ENCODE assay signal across 8 cellular contexts in genomic region chr15:40511472-40512133, GRCh38. TPM values are rescaled to one million over a fixed set of nuclear protein-coding genes. Genes with fewer than 3 reads are reported as not detected.
DNase-seq lines count a peak whose midpoint lies in the region; ATAC-seq, FAIRE-seq and TF ChIP-seq lines count a peak whose summit lies in the region.

No MANE protein-coding gene starts in this region.

- no peaks in the 10 kb centered on the region for H3K36me3 Mint-ChIP-seq in activated CD8-positive, alpha-beta T cell treated with anti-CD3 and anti-CD28 coated beads for 36 hours (ENCODE audit: low read depth)
- H3K36me3 Mint-ChIP-seq in naive B cell: no peaks in the 10 kb centered on the region

- 19% methylated on average over 11 of the region's 61 CpGs for WGBS in A549 (ENCODE audit: missing lambda C conversion rate)

- no peak for FAIRE-seq in A549 (lab: Jason Lieb, UNC)

- H3K4me3 ChIP-seq in A549 (peak overlapping the region; percentile 36), GM12875 (ENCODE audit: low read depth, low read length) (peak overlapping the region; percentile 46), fibroblast of mammary gland (ENCODE audit: control insufficient read depth, low read depth, low read length) (peak overlapping the region; percentile 47)

- POLR2A ChIA-PET in A549 (lab: Yijun Ruan, JAX): no interaction called here
- POLR2A ChIA-PET in activated CD8-positive, alpha-beta T cell treated with anti-CD3 and anti-CD28 coated beads for 36 hours (lab: Charles Lee): no interaction called here

- H3K4me1 ChIP-seq in A549: peaks cover 5% of the 10 kb centered on the region; the same call in 2 of the 3 replicates

- no peak overlapping the region for H3K27ac Mint-ChIP-seq in activated CD8-positive, alpha-beta T cell treated with anti-CD3 and anti-CD28 coated beads for 36 hours
- peak overlapping the region in 5 of 6 donors; percentile 61 to 95 (median 78) for H3K27ac Mint-ChIP-seq in naive B cell

- H3K27me3 Mint-ChIP-seq in activated CD8-positive, alpha-beta T cell treated with anti-CD3 and anti-CD28 coated beads for 36 hours: peaks cover 53% of the 10 kb centered on the region
- peaks cover 10 to 20% (median 12%) of the 10 kb centered on the region in 3 donors for H3K27me3 Mint-ChIP-seq in naive B cell

- H3K9me3 ChIP-seq in A549: no peaks in the 10 kb centered on the region

- peaks cover 19% of the 10 kb centered on the region for H3K4me1 Mint-ChIP-seq in activated CD8-positive, alpha-beta T cell treated with anti-CD3 and anti-CD28 coated beads for 36 hours (ENCODE audit: low read depth)
- H3K4me1 Mint-ChIP-seq in naive B cell: peaks cover 28 to 37% (median 30%) of the 10 kb centered on the region in 3 donors

- peak; percentile 25; the same call in 1 of the 2 replicates for TF ChIP-seq POLR2A in A549 (IDR thresholded peaks at IDR 0.05; ENCODE audit: low read length)

- CTCF ChIA-PET in A549 (lab: Yijun Ruan, JAX): no interaction called here
- CTCF ChIA-PET in activated CD8-positive, alpha-beta T cell treated with anti-CD3 and anti-CD28 coated beads for 36 hours (lab: Charles Lee): no interaction called here

- peak overlapping the region; percentile 73 for H3K4me2 ChIP-seq in A549

- H3K27ac ChIP-seq in A549: peak overlapping the region; percentile 68 to 88

- intact Hi-C loops in activated CD8-positive, alpha-beta T cell treated with anti-CD3 and anti-CD28 coated beads for 36 hours (cut with micrococcal nuclease): no loop called here

- no peaks in the 10 kb centered on the region for H3K9me3 Mint-ChIP-seq in activated CD8-positive, alpha-beta T cell treated with anti-CD3 and anti-CD28 coated beads for 36 hours
- no peaks in the 10 kb centered on the region for H3K9me3 Mint-ChIP-seq in naive B cell

- TF ChIP-seq EP300 in A549 (IDR thresholded peaks at IDR 0.05): no peak

- peak overlapping the region; percentile 67 for H3K4me3 Mint-ChIP-seq in activated CD8-positive, alpha-beta T cell treated with anti-CD3 and anti-CD28 coated beads for 36 hours
- H3K4me3 Mint-ChIP-seq in naive B cell: peak overlapping the region; percentile 73 to 97 (median 94)

- no peak for TF ChIP-seq CTCF in A549 (IDR thresholded peaks at IDR 0.05)
- TF ChIP-seq CTCF in GM12875 (IDR thresholded peaks at IDR 0.05; ENCODE audit: borderline replicate concordance, insufficient read depth, low read depth, low read length): no peak
- TF ChIP-seq CTCF in activated CD8-positive, alpha-beta T cell treated with anti-CD3 and anti-CD28 coated beads for 36 hours (IDR thresholded peaks at IDR 0.05): no peak
- TF ChIP-seq CTCF in fibroblast of mammary gland (conservative IDR thresholded peaks at IDR 0.05; ENCODE audit: control insufficient read depth, insufficient read depth, low read depth, low read length): no peak

- DNase-seq in A549 (ENCODE audit: low read depth in 1 of 2, low spot score in 1 of 2) (peak; percentile 18 to 53), HT-29 (ENCODE audit: low spot score) (peak; percentile 80), fibroblast of mammary gland (ENCODE audit: low read depth) (peak; percentile 35), naive B cell (peak; percentile 15), KG1 (lab: John Stamatoyannopoulos, UW) (no peak)
- DNase-seq in activated CD8-positive, alpha-beta T cell treated with anti-CD3 and anti-CD28 coated beads for 36 hours: peak; percentile 11

- no peak for TF ChIP-seq RAD21 in A549 (conservative IDR thresholded peaks at IDR 0.05 in 1 of 2, IDR thresholded peaks at IDR 0.05 in 1 of 2)

- ATAC-seq in A549 (peak; percentile 84 to 85), naive B cell (ENCODE audit: low read depth in 2 of 2) (peak; percentile 18 to 24), HG03095 (IDR thresholded peaks at IDR 0.05; ENCODE audit: unreplicated experiment) (no peak)
- ATAC-seq in activated CD8-positive, alpha-beta T cell treated with anti-CD3 and anti-CD28 coated beads for 36 hours: peak; percentile 41

TF ChIP-seq in A549, 52 proteins besides CTCF, POLR2A, EP300 and RAD21 (continues in another document):
- no peak for TF ChIP-seq JUNB (IDR thresholded peaks at IDR 0.05)
- TF ChIP-seq MAX (IDR thresholded peaks at IDR 0.05): peak; percentile 49
- no peak for TF ChIP-seq ATOH8 (CRISPR knock-in tag; IDR thresholded peaks at IDR 0.05; ENCODE audit: low read depth)
- no peak for TF ChIP-seq NPAS2 (CRISPR knock-in tag; IDR thresholded peaks at IDR 0.05; ENCODE audit: borderline replicate concordance)
- no peak for TF ChIP-seq ZFP36 (IDR thresholded peaks at IDR 0.05; ENCODE audit: borderline replicate concordance, partially characterized antibody)
- TF ChIP-seq EHMT2 (IDR thresholded peaks at IDR 0.05; ENCODE audit: low read depth): no peak
- TF ChIP-seq BCL3 (IDR thresholded peaks at IDR 0.05): no peak
- no peak for TF ChIP-seq RARB (CRISPR knock-in tag; IDR thresholded peaks at IDR 0.05)
- TF ChIP-seq FOXS1 (CRISPR knock-in tag; IDR thresholded peaks at IDR 0.05): no peak
- no peak for TF ChIP-seq MAFK (IDR thresholded peaks at IDR 0.05; ENCODE audit: partially characterized antibody)
- peak; percentile 26 to 60; a peak in 2 of 4 replicates for TF ChIP-seq CEBPB (IDR thresholded peaks at IDR 0.05)
- no peak for TF ChIP-seq ZNF302 (CRISPR knock-in tag; IDR thresholded peaks at IDR 0.05)
- TF ChIP-seq RCOR1 (IDR thresholded peaks at IDR 0.05; ENCODE audit: low read depth, low read length): no peak
- TF ChIP-seq ESRRA (IDR thresholded peaks at IDR 0.05; ENCODE audit: borderline replicate concordance, low read length): no peak

RNA-seq across cellular contexts. Expression of gene CHST14, which starts 40.8 kb away (rescaled TPM):
- 8.6 and 9.8 TPM in 2 replicates for polyA plus RNA-seq in A549 (2011; rRNA removed)
- 9.0 and 11.9 TPM in 2 replicates for polyA plus RNA-seq in A549 (2012; cell fraction: cytosol; rRNA removed)
- polyA plus RNA-seq in A549 (2012; cell fraction: nucleus; rRNA removed): 12.5 and 13.2 TPM in 2 replicates
- polyA plus RNA-seq in A549 (2017; fragmentation: RNase III; extraction: RNeasy Plus Mini Kit Qiagen cat#74134 plus additional on column Dnase treatment): 8.7 to 11.0 TPM (median 10.8 TPM) in 3 replicates
- polyA minus RNA-seq in A549 (2011; rRNA and poly(A)+ RNA removed): 9.0 and 9.4 TPM in 2 replicates
- total RNA-seq in HT-29 (2014; rRNA removed; shearing (Covaris generic)): 8.6 and 9.0 TPM in 2 replicates
- 1 to 10 TPM; 4.3 to 5.1 TPM for total RNA-seq in activated CD8-positive, alpha-beta T cell treated with anti-CD3 and anti-CD28 coated beads for 36 hours
- 1 to 10 TPM; 1.4 to 3.2 (median 2.2) TPM for polyA plus RNA-seq in naive B cell (ENCODE audit: low read depth in 6 of 6)

RNA-seq across cellular contexts. Expression of gene CCDC32, which starts 53.2 kb away (rescaled TPM):
- polyA plus RNA-seq in A549 (2011; rRNA removed) (9.7 and 13.1 TPM in 2 replicates), A549 (2017; fragmentation: RNase III; extraction: RNeasy Plus Mini Kit Qiagen cat#74134 plus additional on column Dnase treatment) (20.6 to 27.0 TPM (median 25.0 TPM) in 3 replicates), naive B cell (ENCODE audit: low read depth in 6 of 6) (100 to 1,000 TPM; 199 to 261 (median 219) TPM)
- polyA plus RNA-seq in A549 (2012; cell fraction: cytosol; rRNA removed): 9.4 and 12.8 TPM in 2 replicates
- polyA plus RNA-seq in A549 (2012; cell fraction: nucleus; rRNA removed): 3.5 and 5.8 TPM in 2 replicates
- 10.5 and 12.6 TPM in 2 replicates for polyA minus RNA-seq in A549 (2011; rRNA and poly(A)+ RNA removed)
- 19.6 and 21.7 TPM in 2 replicates for total RNA-seq in HT-29 (2014; rRNA removed; shearing (Covaris generic))
- total RNA-seq in activated CD8-positive, alpha-beta T cell treated with anti-CD3 and anti-CD28 coated beads for 36 hours: 10 to 100 TPM; 21.3 to 22.0 TPM

RNA-seq across cellular contexts. Expression of gene RPUSD2, which starts 57.5 kb away (rescaled TPM):
- polyA plus RNA-seq in A549 (2011; rRNA removed) (6.7 and 7.3 TPM in 2 replicates), A549 (2017; fragmentation: RNase III; extraction: RNeasy Plus Mini Kit Qiagen cat#74134 plus additional on column Dnase treatment) (9.6 to 10.3 TPM (median 9.9 TPM) in 3 replicates), naive B cell (ENCODE audit: low read depth in 6 of 6) (10 to 100 TPM; 18.0 to 29.3 (median 25.6) TPM)
- polyA plus RNA-seq in A549 (2012; cell fraction: cytosol; rRNA removed): 9.0 and 10.2 TPM in 2 replicates
- polyA plus RNA-seq in A549 (2012; cell fraction: nucleus; rRNA removed): 10.4 and 12.4 TPM in 2 replicates
- 13.4 and 14.3 TPM in 2 replicates for polyA minus RNA-seq in A549 (2011; rRNA and poly(A)+ RNA removed)
- 26.7 and 38.7 TPM in 2 replicates for total RNA-seq in HT-29 (2014; rRNA removed; shearing (Covaris generic))
- total RNA-seq in activated CD8-positive, alpha-beta T cell treated with anti-CD3 and anti-CD28 coated beads for 36 hours: 10 to 100 TPM; 17.2 to 19.0 TPM
